In the genomic region with DNA sequence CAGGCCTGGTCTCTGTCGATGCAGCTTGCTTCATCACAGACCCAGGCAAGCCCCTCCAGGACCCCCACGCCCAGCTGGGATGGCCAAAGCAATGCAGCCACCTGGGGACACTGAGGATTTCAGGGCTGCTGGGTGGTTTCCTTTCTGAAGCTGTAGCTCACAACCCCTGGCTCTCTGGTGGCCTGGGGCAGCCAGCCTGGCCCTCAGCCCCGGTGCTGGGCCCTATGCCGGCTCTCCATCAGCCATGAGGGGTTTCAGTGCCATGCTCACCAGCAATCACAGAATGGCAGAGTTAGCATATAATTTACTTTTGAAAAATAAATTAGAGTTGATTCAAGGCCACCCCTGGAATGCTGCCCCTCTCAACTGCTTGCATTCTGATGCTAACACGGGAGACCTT, we compare ENCODE assay signal across 23 cellular contexts.
"Had no signal": no experiment of that assay in that cellular context is flagged by ENCODE, and none has a peak within 500 bp of the region (broad histone marks: within the 10 kb centered on the region; RNA-seq: fewer than 3 reads in every experiment).

No MANE protein-coding gene starts in this region.

- DNase-seq: colonic mucosa; cortex of kidney; dermis blood vessel endothelial cell; dorsolateral prefrontal cortex; effector CD4-positive, alpha-beta T cell; effector CD8-positive, alpha-beta T cell; effector memory CD4-positive, alpha-beta T cell; effector memory CD8-positive, alpha-beta T cell; endodermal cell; erythroblast; esophagus squamous epithelium; foreskin fibroblast; foreskin keratinocyte; foreskin melanocyte; gastrocnemius medialis; glutamatergic neuron; head of caudate nucleus; heart right ventricle had no signal

- H3K4me1 ChIP-seq: colonic mucosa, foreskin keratinocyte had no signal

- H3K27me3 ChIP-seq: colonic mucosa, dorsolateral prefrontal cortex, esophagus muscularis mucosa, esophagus squamous epithelium, gastrocnemius medialis, heart left ventricle, heart right ventricle had no signal

- H3K4me3 ChIP-seq: colonic mucosa, dorsolateral prefrontal cortex, esophagus muscularis mucosa, esophagus squamous epithelium, gastrocnemius medialis, gastroesophageal sphincter, heart left ventricle, heart right ventricle had no signal

- H3K9me3 ChIP-seq: colonic mucosa, esophagus muscularis mucosa, esophagus squamous epithelium, gastrocnemius medialis, gastroesophageal sphincter, heart left ventricle had no signal

- H3K9me3 Mint-ChIP-seq: dendritic cell treated with granulocyte-macrophage colony-stimulating factor and Interleukin-4, amounts not matched to agents 40 ng/mL and 50 ng/mL, for 4 days; effector memory CD8-positive, alpha-beta T cell; endodermal cell had no signal

- H3K4me3 Mint-ChIP-seq: dendritic cell treated with granulocyte-macrophage colony-stimulating factor and Interleukin-4, amounts not matched to agents 40 ng/mL and 50 ng/mL, for 4 days; effector memory CD8-positive, alpha-beta T cell; endodermal cell had no signal

- H3K36me3 ChIP-seq: colonic mucosa, esophagus muscularis mucosa, esophagus squamous epithelium, gastrocnemius medialis, gastroesophageal sphincter, heart left ventricle, heart right ventricle had no signal

- H3K27ac Mint-ChIP-seq: dendritic cell treated with granulocyte-macrophage colony-stimulating factor and Interleukin-4, amounts not matched to agents 40 ng/mL and 50 ng/mL, for 4 days; effector memory CD8-positive, alpha-beta T cell had no signal

- H3K27ac ChIP-seq: colonic mucosa, dorsolateral prefrontal cortex, epithelial cell of prostate, esophagus muscularis mucosa, esophagus squamous epithelium, foreskin keratinocyte, gastrocnemius medialis, gastroesophageal sphincter had no signal
